In genomic region chr5:158882236-158882635, GRCh38 we compare ENCODE assay signal across 18 cellular contexts.
DNase-seq lines count a peak whose midpoint lies in the region; ATAC-seq and TF ChIP-seq lines count a peak whose summit lies in the region.
"Had no signal": no experiment of that assay in that cellular context is flagged by ENCODE, and none has a peak within 500 bp of the region (broad histone marks: within the 10 kb centered on the region; RNA-seq: fewer than 3 reads in every experiment).

No MANE protein-coding gene starts in this region.

- peaks cover 10 to 22% of the 10 kb centered on the region in 2 donors for H3K36me3 Mint-ChIP-seq in stimulated activated naive B cell treated with anti-CD40 and anti-IgM and Interleukin-4, amounts not matched to agents 10 μg/mL and 1 μg/mL and 100 μg/mL, for 72 hours
- H3K36me3 Mint-ChIP-seq in neural progenitor cell: no peaks in the 10 kb centered on the region
- H3K36me3 Mint-ChIP-seq: CD8-positive, alpha-beta memory T cell had no signal

- no peaks in the 10 kb centered on the region for H3K27me3 Mint-ChIP-seq in stimulated activated naive B cell treated with anti-CD40 and anti-IgM and Interleukin-4, amounts not matched to agents 10 μg/mL and 1 μg/mL and 100 μg/mL, for 72 hours
- no peaks in the 10 kb centered on the region for H3K27me3 Mint-ChIP-seq in neural progenitor cell (ENCODE audit: insufficient read depth, low read depth)

- no peak for ATAC-seq in stimulated activated naive B cell treated with anti-CD40 and anti-IgM and Interleukin-4, amounts not matched to agents 10 μg/mL and 1 μg/mL and 100 μg/mL, for 72 hours (replicated peaks)
- no peak for ATAC-seq in HG03108 (IDR thresholded peaks at IDR 0.05; ENCODE audit: unreplicated experiment)
- ATAC-seq: Right ventricle myocardium inferior had no signal

- H2AFZ ChIP-seq in OCI-LY1 (ENCODE audit: low read length) (no peak overlapping the region), neural progenitor cell (replicated peaks) (no peak overlapping the region)

- H3K9ac ChIP-seq in OCI-LY1 (ENCODE audit: low read length) (peak overlapping the region; percentile 67), neural progenitor cell (no peak overlapping the region)

- H3K4me2 ChIP-seq in OCI-LY1 (ENCODE audit: low read length) (peak overlapping the region; percentile 70), neural progenitor cell (no peak overlapping the region)

- H3K4me3 Mint-ChIP-seq in stimulated activated naive B cell treated with anti-CD40 and anti-IgM and Interleukin-4, amounts not matched to agents 10 μg/mL and 1 μg/mL and 100 μg/mL, for 72 hours: no peak overlapping the region
- H3K4me3 Mint-ChIP-seq in neural progenitor cell: no peak overlapping the region
- H3K4me3 Mint-ChIP-seq: CD8-positive, alpha-beta memory T cell had no signal

- peak; percentile 79 for DNase-seq in G401 (ENCODE audit: low spot score)
- peak; percentile 62 for DNase-seq in cerebellum (ENCODE audit: low spot score)
- no peak for DNase-seq in stimulated activated naive B cell treated with anti-CD40 and anti-IgM and Interleukin-4, amounts not matched to agents 10 μg/mL and 1 μg/mL and 100 μg/mL, for 72 hours
- no peak for DNase-seq in SK-N-DZ (ENCODE audit: low spot score)
- no peak for DNase-seq in neural progenitor cell (ENCODE audit: low spot score)
- DNase-seq: Calu3; CD8-positive, alpha-beta memory T cell; DMS153; GDM1; MG63; NCI-H1417; NCI-H1694 treated with DMSO at 0.1 percent for 48 hours; NCI-H226; NCI-H524; NCI-H82 had no signal

- TF ChIP-seq CTCF in OCI-LY1 (IDR thresholded peaks at IDR 0.05; ENCODE audit: low read length): no peak
- TF ChIP-seq CTCF in neural progenitor cell (IDR thresholded peaks at IDR 0.05): no peak

- no peaks in the 10 kb centered on the region for H4K20me1 ChIP-seq in OCI-LY1 (ENCODE audit: insufficient read depth, low read length)
- H4K20me1 ChIP-seq in neural progenitor cell (ENCODE audit: low read depth): no peaks in the 10 kb centered on the region

- H3K4me1 Mint-ChIP-seq in stimulated activated naive B cell treated with anti-CD40 and anti-IgM and Interleukin-4, amounts not matched to agents 10 μg/mL and 1 μg/mL and 100 μg/mL, for 72 hours: peaks cover 66 to 93% of the 10 kb centered on the region in 2 donors
- peaks cover 51% of the 10 kb centered on the region for H3K4me1 Mint-ChIP-seq in neural progenitor cell
- H3K4me1 Mint-ChIP-seq: CD8-positive, alpha-beta memory T cell had no signal

- H3K27ac ChIP-seq in OCI-LY1 (ENCODE audit: low read depth, low read length, poor library complexity, severe bottlenecking): peak overlapping the region; percentile 94
- no peak overlapping the region for H3K27ac ChIP-seq in neural progenitor cell

- no peaks in the 10 kb centered on the region for H3K9me3 Mint-ChIP-seq in stimulated activated naive B cell treated with anti-CD40 and anti-IgM and Interleukin-4, amounts not matched to agents 10 μg/mL and 1 μg/mL and 100 μg/mL, for 72 hours
- H3K9me3 Mint-ChIP-seq in neural progenitor cell: no peaks in the 10 kb centered on the region
- H3K9me3 Mint-ChIP-seq: CD8-positive, alpha-beta memory T cell had no signal

- no peaks in the 10 kb centered on the region for H3K9me2 ChIP-seq in OCI-LY1 (ENCODE audit: low read depth, low read length)

- peak overlapping the region; percentile 93 for H3K27ac Mint-ChIP-seq in stimulated activated naive B cell treated with anti-CD40 and anti-IgM and Interleukin-4, amounts not matched to agents 10 μg/mL and 1 μg/mL and 100 μg/mL, for 72 hours
- no peak overlapping the region for H3K27ac Mint-ChIP-seq in neural progenitor cell
- H3K27ac Mint-ChIP-seq: CD8-positive, alpha-beta memory T cell had no signal

- H3K27me3 ChIP-seq in OCI-LY1 (ENCODE audit: insufficient read depth, low read length) (no peaks in the 10 kb centered on the region), neural progenitor cell (no peaks in the 10 kb centered on the region)
- H3K27me3 ChIP-seq: MG63 had no signal

- peak overlapping the region; percentile 43 for H3K4me3 ChIP-seq in OCI-LY1 (ENCODE audit: low read depth, low read length, poor library complexity, severe bottlenecking)
- no peak overlapping the region for H3K4me3 ChIP-seq in neural progenitor cell
- H3K4me3 ChIP-seq: MG63 had no signal

- in situ Hi-C loops in G401 (cut with HindIII; ENCODE audit: low sequenced_read_pairs): no loop called here

- H3K9me3 ChIP-seq in OCI-LY1 (ENCODE audit: low read length) (no peaks in the 10 kb centered on the region), neural progenitor cell (ENCODE audit: low read depth) (no peaks in the 10 kb centered on the region)
- H3K9me3 ChIP-seq: MG63 had no signal

- H3K79me2 ChIP-seq in OCI-LY1 (ENCODE audit: insufficient read depth, low read length) (0 out of 2 replicates have a peak, but pooled peaks cover 6% of the 10 kb centered on the region), neural progenitor cell (ENCODE audit: low read depth) (no peaks in the 10 kb centered on the region)

- no peaks in the 10 kb centered on the region for H3F3A ChIP-seq in OCI-LY1 (ENCODE audit: insufficient read depth, low read length)
- H3F3A ChIP-seq in neural progenitor cell (ENCODE audit: low read depth): no peaks in the 10 kb centered on the region

- H3K36me3 ChIP-seq in OCI-LY1 (ENCODE audit: insufficient read depth, low read length) (no peaks in the 10 kb centered on the region), neural progenitor cell (no peaks in the 10 kb centered on the region)
- H3K36me3 ChIP-seq: MG63 had no signal

- H3K4me1 ChIP-seq in OCI-LY1 (ENCODE audit: insufficient read depth, low read length, severe bottlenecking) (peaks cover 100% of the 10 kb centered on the region), neural progenitor cell (peaks cover 12% of the 10 kb centered on the region)

Comparison
In these comparisons a context has a peak if more than half of its experiments do, and no peak if none do; other contexts are left out.
1. DNase-seq: peak in G401 (single experiment) and cerebellum (single experiment); none in stimulated activated naive B cell treated with anti-CD40 and anti-IgM and Interleukin-4, amounts not matched to agents 10 μg/mL and 1 μg/mL and 100 μg/mL, for 72 hours (single experiment), SK-N-DZ (single experiment) and neural progenitor cell (single experiment).